Comparison of ENCODE assay signal across 37 cellular contexts in genomic region chr4:185995665-185996064, GRCh38.
"Had no signal": no experiment of that assay in that cellular context is flagged by ENCODE, and none has a peak within 500 bp of the region (broad histone marks: within the 10 kb centered on the region; RNA-seq: fewer than 3 reads in every experiment).

No MANE protein-coding gene starts in this region.

- H3K4me1 ChIP-seq: breast epithelium had no signal

- H3K4me1 Mint-ChIP-seq: activated naive CD4-positive, alpha-beta T cell treated with anti-CD3 and anti-CD28 coated beads, Interleukin-2, amount 10 ng/mL, durations not matched to agents 7 days and 5 days; activated naive CD4-positive, alpha-beta T cell treated with anti-CD3 and anti-CD28 coated beads, Interleukin-2, amount 50 U/mL, for 24 hours; activated naive CD8-positive, alpha-beta T cell treated with anti-CD3 and anti-CD28 coated beads for 36 hours; activated naive CD8-positive, alpha-beta T cell treated with anti-CD3 and anti-CD28 coated beads, Interleukin-2, amount 10 ng/mL, durations not matched to agents 7 days and 5 days; activated naive CD8-positive, alpha-beta T cell treated with anti-CD3 and anti-CD28 coated beads, Interleukin-2, amount 50 U/mL, for 24 hours; central memory CD8-positive, alpha-beta T cell had no signal

- H3K4me3 ChIP-seq: adrenal gland, ascending aorta, body of pancreas, breast epithelium, cardiac muscle cell had no signal

- H3K36me3 ChIP-seq: adrenal gland, ascending aorta, brain microvascular endothelial cell, breast epithelium, cardiac muscle cell had no signal

- H3K27me3 Mint-ChIP-seq: activated naive CD4-positive, alpha-beta T cell treated with anti-CD3 and anti-CD28 coated beads, Interleukin-2, amount 10 ng/mL, durations not matched to agents 7 days and 5 days; activated naive CD8-positive, alpha-beta T cell; activated naive CD8-positive, alpha-beta T cell treated with anti-CD3 and anti-CD28 coated beads for 36 hours; activated naive CD8-positive, alpha-beta T cell treated with anti-CD3 and anti-CD28 coated beads, Interleukin-2, amount 10 ng/mL, durations not matched to agents 7 days and 5 days; activated naive CD8-positive, alpha-beta T cell treated with anti-CD3 and anti-CD28 coated beads, Interleukin-2, amount 50 U/mL, for 24 hours; central memory CD8-positive, alpha-beta T cell had no signal

- H3K27ac ChIP-seq: adrenal gland, body of pancreas, brain microvascular endothelial cell, breast epithelium, cardiac muscle cell had no signal

- H3K9me3 ChIP-seq: adrenal gland, ascending aorta, body of pancreas, breast epithelium had no signal

- H3K36me3 Mint-ChIP-seq: activated naive CD4-positive, alpha-beta T cell treated with anti-CD3 and anti-CD28 coated beads, Interleukin-2, amount 10 ng/mL, durations not matched to agents 7 days and 5 days; activated naive CD4-positive, alpha-beta T cell treated with anti-CD3 and anti-CD28 coated beads, Interleukin-2, amount 50 U/mL, for 72 hours; activated naive CD8-positive, alpha-beta T cell; activated naive CD8-positive, alpha-beta T cell treated with anti-CD3 and anti-CD28 coated beads for 36 hours; activated naive CD8-positive, alpha-beta T cell treated with anti-CD3 and anti-CD28 coated beads, Interleukin-2, amount 10 ng/mL, durations not matched to agents 7 days and 5 days; brain had no signal

- H3K4me3 Mint-ChIP-seq: activated naive CD4-positive, alpha-beta T cell treated with anti-CD3 and anti-CD28 coated beads for 36 hours; activated naive CD4-positive, alpha-beta T cell treated with anti-CD3 and anti-CD28 coated beads, Interleukin-2, amount 10 ng/mL, durations not matched to agents 7 days and 5 days; activated naive CD4-positive, alpha-beta T cell treated with anti-CD3 and anti-CD28 coated beads, Interleukin-2, amount 50 U/mL, for 24 hours; activated naive CD8-positive, alpha-beta T cell; activated naive CD8-positive, alpha-beta T cell treated with anti-CD3 and anti-CD28 coated beads for 36 hours; activated naive CD8-positive, alpha-beta T cell treated with anti-CD3 and anti-CD28 coated beads, Interleukin-2, amount 10 ng/mL, durations not matched to agents 7 days and 5 days; activated naive CD8-positive, alpha-beta T cell treated with anti-CD3 and anti-CD28 coated beads, Interleukin-2, amount 50 U/mL, for 24 hours; activated T-cell treated with anti-CD3 and anti-CD28 coated beads, Interleukin-2, amount 50 U/mL, for 24 hours; activated T-cell treated with anti-CD3 and anti-CD28 coated beads, Interleukin-2, amount 50 U/mL, for 4 hours; activated T-cell treated with anti-CD3 and anti-CD28 coated beads, Interleukin-2, amount 50 U/mL, for 72 hours; activated T-helper 1 cell treated with anti-CD3 and anti-CD28 coated beads, Interleukin-12 subunit alpha, Interleukin-12 subunit beta, Interleukin-2, Interleukin-4 antibody, amounts not matched to agents 30 ng/mL and 10 ng/mL and 1 ng/mL, durations not matched to agents 14 hours and 24 hours and 36 hours; brain; central memory CD8-positive, alpha-beta T cell had no signal

- ATAC-seq: activated naive CD4-positive, alpha-beta T cell treated with anti-CD3 and anti-CD28 coated beads, Interleukin-2, amount 50 U/mL, for 72 hours; activated naive CD8-positive, alpha-beta T cell treated with anti-CD3 and anti-CD28 coated beads, Interleukin-2, amount 50 U/mL, for 24 hours; activated T-cell treated with anti-CD3 and anti-CD28 coated beads, Interleukin-2, amount 50 U/mL, for 4 hours; activated T-cell treated with anti-CD3 and anti-CD28 coated beads, Interleukin-2, amount 50 U/mL, for 72 hours; body of pancreas had no signal

- DNase-seq: activated effector memory CD4-positive, alpha-beta T cell treated with anti-CD3 and anti-CD28 coated beads, Interleukin-2, amount 50 U/mL, for 16 hours; activated effector memory CD4-positive, alpha-beta T cell treated with Interleukin-2 at 50 U/mL for 16 hours; activated gamma-delta T cell; activated gamma-delta T cell treated with Interleukin-2 at 50 U/mL for 16 hours; activated naive CD4-positive, alpha-beta T cell; activated naive CD4-positive, alpha-beta T cell treated with anti-CD3 and anti-CD28 coated beads for 36 hours; activated naive CD4-positive, alpha-beta T cell treated with anti-CD3 and anti-CD28 coated beads, Interleukin-2, amount 10 ng/mL, durations not matched to agents 7 days and 5 days; activated naive CD4-positive, alpha-beta T cell treated with anti-CD3 and anti-CD28 coated beads, Interleukin-2, amount 50 U/mL, for 16 hours; activated naive CD4-positive, alpha-beta T cell treated with Interleukin-2 at 50 U/mL for 16 hours; activated naive CD8-positive, alpha-beta T cell treated with anti-CD3 and anti-CD28 coated beads for 36 hours; activated naive CD8-positive, alpha-beta T cell treated with anti-CD3 and anti-CD28 coated beads, Interleukin-2, amount 10 ng/mL, durations not matched to agents 7 days and 5 days; activated naive CD8-positive, alpha-beta T cell treated with anti-CD3 and anti-CD28 coated beads, Interleukin-2, amount 50 U/mL, for 24 hours; activated T-cell treated with anti-CD3 and anti-CD28 coated beads, Interleukin-2, amount 50 U/mL, for 1 hour; activated T-cell treated with anti-CD3 and anti-CD28 coated beads, Interleukin-2, amount 50 U/mL, for 24 hours; activated T-cell treated with anti-CD3 and anti-CD28 coated beads, Interleukin-2, amount 50 U/mL, for 4 hours; activated T-cell treated with anti-CD3 and anti-CD28 coated beads, Interleukin-2, amount 50 U/mL, for 48 hours; activated T-cell treated with anti-CD3 and anti-CD28 coated beads, Interleukin-2, amount 50 U/mL, for 72 hours; adrenal gland; amniotic stem cell; amygdala; anterior cingulate cortex; aorta; body of pancreas; brain microvascular endothelial cell; caudate nucleus; central memory CD4-positive, alpha-beta T cell; cerebellar nuclear complex had no signal

- H3K27me3 ChIP-seq: adrenal gland, ascending aorta, body of pancreas, brain microvascular endothelial cell, breast epithelium, cardiac muscle cell had no signal

- H3K27ac Mint-ChIP-seq: activated naive CD4-positive, alpha-beta T cell treated with anti-CD3 and anti-CD28 coated beads for 36 hours; activated naive CD4-positive, alpha-beta T cell treated with anti-CD3 and anti-CD28 coated beads, Interleukin-2, amount 10 ng/mL, durations not matched to agents 7 days and 5 days; activated naive CD4-positive, alpha-beta T cell treated with anti-CD3 and anti-CD28 coated beads, Interleukin-2, amount 50 U/mL, for 24 hours; activated naive CD4-positive, alpha-beta T cell treated with anti-CD3 and anti-CD28 coated beads, Interleukin-2, amount 50 U/mL, for 72 hours; activated naive CD8-positive, alpha-beta T cell; activated naive CD8-positive, alpha-beta T cell treated with anti-CD3 and anti-CD28 coated beads for 36 hours; activated naive CD8-positive, alpha-beta T cell treated with anti-CD3 and anti-CD28 coated beads, Interleukin-2, amount 10 ng/mL, durations not matched to agents 7 days and 5 days; activated naive CD8-positive, alpha-beta T cell treated with anti-CD3 and anti-CD28 coated beads, Interleukin-2, amount 50 U/mL, for 24 hours; activated T-cell treated with anti-CD3 and anti-CD28 coated beads, Interleukin-2, amount 50 U/mL, for 24 hours; activated T-cell treated with anti-CD3 and anti-CD28 coated beads, Interleukin-2, amount 50 U/mL, for 72 hours; activated T-helper 1 cell treated with anti-CD3 and anti-CD28 coated beads, Interleukin-12 subunit alpha, Interleukin-12 subunit beta, Interleukin-2, Interleukin-4 antibody, amounts not matched to agents 30 ng/mL and 10 ng/mL and 1 ng/mL, durations not matched to agents 14 hours and 24 hours and 36 hours; activated T-helper 2 cell treated with anti-CD3 and anti-CD28 coated beads, Interferon-gamma antibody, Interleukin-2, Interleukin-4, amounts not matched to agents 10 μg/mL and 5 μg/mL and 100 μg/mL, durations not matched to agents 14 hours and 24 hours and 36 hours; brain had no signal

- H3K9me3 Mint-ChIP-seq: activated naive CD4-positive, alpha-beta T cell treated with anti-CD3 and anti-CD28 coated beads for 36 hours; activated naive CD4-positive, alpha-beta T cell treated with anti-CD3 and anti-CD28 coated beads, Interleukin-2, amount 10 ng/mL, durations not matched to agents 7 days and 5 days; activated naive CD8-positive, alpha-beta T cell treated with anti-CD3 and anti-CD28 coated beads for 36 hours; activated naive CD8-positive, alpha-beta T cell treated with anti-CD3 and anti-CD28 coated beads, Interleukin-2, amount 10 ng/mL, durations not matched to agents 7 days and 5 days; activated naive CD8-positive, alpha-beta T cell treated with anti-CD3 and anti-CD28 coated beads, Interleukin-2, amount 50 U/mL, for 24 hours; activated T-cell treated with anti-CD3 and anti-CD28 coated beads, Interleukin-2, amount 50 U/mL, for 4 hours; activated T-cell treated with anti-CD3 and anti-CD28 coated beads, Interleukin-2, amount 50 U/mL, for 72 hours; activated T-helper 1 cell treated with anti-CD3 and anti-CD28 coated beads, Interleukin-12 subunit alpha, Interleukin-12 subunit beta, Interleukin-2, Interleukin-4 antibody, amounts not matched to agents 30 ng/mL and 10 ng/mL and 1 ng/mL, durations not matched to agents 14 hours and 24 hours and 36 hours; activated T-helper 2 cell treated with anti-CD3 and anti-CD28 coated beads, Interferon-gamma antibody, Interleukin-2, Interleukin-4, amounts not matched to agents 10 μg/mL and 5 μg/mL and 100 μg/mL, durations not matched to agents 14 hours and 24 hours and 36 hours; central memory CD8-positive, alpha-beta T cell had no signal
